Comparison of ENCODE assay signal across 9 cellular contexts in genomic region chr1:32341975-32342374, GRCh38. TPM values are rescaled to one million over a fixed set of nuclear protein-coding genes. Genes with fewer than 3 reads are reported as not detected.
DNase-seq lines count a peak whose midpoint lies in the region; ATAC-seq, FAIRE-seq and TF ChIP-seq lines count a peak whose summit lies in the region.
"Not testable (repeated sequence)": the region's sequence is repeated elsewhere in the genome, so short reads cannot be mapped to it uniquely, and the experiment has no call there.
"Had no signal": no experiment of that assay in that cellular context is flagged by ENCODE, and none has a peak within 500 bp of the region (broad histone marks: within the 10 kb centered on the region; RNA-seq: fewer than 3 reads in every experiment).

No MANE protein-coding gene starts in this region.

- H3F3A ChIP-seq in PC-3 (ENCODE audit: low read length, unreplicated experiment) = not testable (repeated sequence)

- not testable (repeated sequence) for H3K36me3 ChIP-seq in BLaER1; PC-3 (ENCODE audit: low read depth, low read length); GM12878 (ENCODE audit: control insufficient read depth in 2 of 2, insufficient read depth in 2 of 2, low read length in 1 of 2); ovary; upper lobe of right lung

- not testable (repeated sequence) for TF ChIP-seq RAD21 in GM12878 (IDR thresholded peaks at IDR 0.05; ENCODE audit: insufficient read depth, low read depth, low read length)

- H2AFZ ChIP-seq in PC-3 (ENCODE audit: low read length); GM12878 (ENCODE audit: control insufficient read depth, low read depth, low read length): not testable (repeated sequence)

- not testable (repeated sequence) for H3K9me3 ChIP-seq in BLaER1; PC-3 (ENCODE audit: low read length); GM12878 (replicated peaks; ENCODE audit: control insufficient read depth, insufficient read depth, low read length); ovary; upper lobe of right lung

- TF ChIP-seq CTCF in PC-3 (conservative IDR thresholded peaks at IDR 0.05; ENCODE audit: low read depth, low read length); GM12878 (IDR thresholded peaks at IDR 0.05 in 2 of 3, conservative IDR thresholded peaks at IDR 0.05 in 1 of 3; ENCODE audit: control insufficient read depth in 2 of 3, extremely low read depth in 1 of 3, insufficient read depth in 1 of 3, low read depth in 3 of 3, low read length in 3 of 3); ovary (IDR thresholded peaks at IDR 0.05); upper lobe of right lung (IDR thresholded peaks at IDR 0.05): not testable (repeated sequence)

- not testable (repeated sequence) for H3K4me3 ChIP-seq in BLaER1; PC-3 (ENCODE audit: low read length); GM12878; ovary; upper lobe of right lung

- not testable (repeated sequence) for FAIRE-seq in GM12878 (lab: Jason Lieb, UNC)

- peak; percentile 47 for DNase-seq in HPDE6-E6E7 (ENCODE audit: extremely low spot score)
- DNase-seq in PC-3 = peak; percentile 16
- DNase-seq in GM12878 (ENCODE audit: low read depth, low spot score); upper lobe of right lung: not testable (repeated sequence)
- peak in 1 of 5 donors; percentile 32 for DNase-seq in ovary

- not testable (repeated sequence) for H3K9me2 ChIP-seq in PC-3 (replicated peaks; ENCODE audit: low read length)

- ATAC-seq in PC-3, GM12878: not testable (repeated sequence)
- ATAC-seq in upper lobe of right lung = peak; percentile 3

- H4K20me1 ChIP-seq in BLaER1 = peaks cover 10% of the 10 kb centered on the region
- not testable (repeated sequence) for H4K20me1 ChIP-seq in PC-3 (ENCODE audit: low read length); GM12878 (ENCODE audit: control insufficient read depth, insufficient read depth)

- intact Hi-C loops in PC-3 (cut with micrococcal nuclease); GM12878 (cut with micrococcal nuclease; ENCODE audit: unreplicated experiment); ovary (cut with DNase I); upper lobe of right lung (cut with DNase I): not testable (repeated sequence)

- not testable (repeated sequence) for TF ChIP-seq POLR2A in GM12878 (IDR thresholded peaks at IDR 0.05; ENCODE audit: low read depth, low read length); ovary (IDR thresholded peaks at IDR 0.05)

- SMC1A ChIA-PET in GM12878 (lab: Charles Lee; ENCODE audit: uncharacterized antibody, unreplicated experiment) = interaction anchor here (1.0 to 1.2 kb wide), 2 partner anchors 9 to 22 kb away, joined by 3 read pairs; no protein-coding TSS in a partner anchor

- not testable (repeated sequence) for H3K9ac ChIP-seq in BLaER1; PC-3 (ENCODE audit: low read length); GM12878 (ENCODE audit: control insufficient read depth, insufficient read depth, low read length)

- CTCF ChIA-PET in PC-3 (lab: Charles Lee) = not testable (repeated sequence)
- CTCF ChIA-PET in GM12878 (lab: Yijun Ruan, JAX) = interaction anchor here (0.9 to 1.5 kb wide), 4 partner anchors 9 to 178 kb away, joined by 3 read pairs; no protein-coding TSS in a partner anchor

- H3K4me2 ChIP-seq in BLaER1 (peak overlapping the region; percentile 57), GM12878 (ENCODE audit: control insufficient read depth, insufficient read depth) (peak overlapping the region; percentile 21)
- H3K4me2 ChIP-seq in PC-3 (ENCODE audit: low read length) = not testable (repeated sequence)

- in situ Hi-C loops in GM12878 (cut with MboI) = not testable (repeated sequence)

- POLR2A ChIA-PET in PC-3 (lab: Charles Lee; ENCODE audit: unreplicated experiment) = not testable (repeated sequence)
- POLR2A ChIA-PET in GM12878 (lab: Charles Lee) = interaction anchor here (1.2 to 1.5 kb wide), 2 partner anchors 13 to 83 kb away, joined by 3 read pairs; no protein-coding TSS in a partner anchor

- not testable (repeated sequence) for H3K27ac ChIP-seq in BLaER1; PC-3 (ENCODE audit: low read length); GM12878 (ENCODE audit: control insufficient read depth, insufficient read depth); upper lobe of right lung
- H3K27ac ChIP-seq in cingulate gyrus (ENCODE audit: low read depth, low read length) = peak overlapping the region; percentile 77
- peak overlapping the region; percentile 62 for H3K27ac ChIP-seq in layer of hippocampus (ENCODE audit: low read depth, low read length)
- H3K27ac ChIP-seq in ovary = peak overlapping the region; percentile 38 to 40

- BruUV-seq in PC-3 (replicated peaks; lab: Mats Ljungman, UMichigan); GM12878 (replicated peaks; lab: Mats Ljungman, UMichigan): not testable (repeated sequence)

- not testable (repeated sequence) for H3K79me2 ChIP-seq in PC-3 (ENCODE audit: low read length); GM12878 (ENCODE audit: control insufficient read depth, insufficient read depth, low read length)

- H3K4me1 ChIP-seq in BLaER1 = peaks cover 69% of the 10 kb centered on the region
- peaks cover 29% of the 10 kb centered on the region for H3K4me1 ChIP-seq in PC-3 (ENCODE audit: insufficient read depth, low read length)
- H3K4me1 ChIP-seq in GM12878 (ENCODE audit: control insufficient read depth, insufficient read depth, low read length) = peaks cover 48% of the 10 kb centered on the region
- not testable (repeated sequence) for H3K4me1 ChIP-seq in ovary (ENCODE audit: insufficient read depth)
- peaks cover 29% of the 10 kb centered on the region for H3K4me1 ChIP-seq in upper lobe of right lung

- TF ChIP-seq EP300 in GM12878 (IDR thresholded peaks at IDR 0.05; ENCODE audit: borderline replicate concordance in 1 of 2, control insufficient read depth in 1 of 2, low read depth in 2 of 2, low read length in 2 of 2); ovary (IDR thresholded peaks at IDR 0.05): not testable (repeated sequence)

- RAD21 ChIA-PET in GM12878 (lab: Charles Lee; ENCODE audit: unreplicated experiment) = interaction anchor here (1.3 kb wide), 1 partner anchor 11 kb away, joined by 3 read pairs; no protein-coding TSS in a partner anchor

- 54% methylated on average over 5 of the region's 5 CpGs for WGBS in GM12878 (ENCODE audit: insufficient coverage, insufficient replicate concordance, low lambda C conversion rate, missing lambda C conversion rate)
- WGBS in ovary, 3 donors = 59 to 69% (median 66%) methylated on average over 5 of the region's 5 CpGs

- not testable (repeated sequence) for H3K27me3 ChIP-seq in BLaER1; PC-3 (ENCODE audit: low read length); GM12878 (replicated peaks in 1 of 2; ENCODE audit: control insufficient read depth in 2 of 2, insufficient read depth in 2 of 2, low read length in 1 of 2); layer of hippocampus (ENCODE audit: control insufficient read depth, insufficient read depth, low read length); ovary; upper lobe of right lung

RNA-seq across cellular contexts. Expression of gene MARCKSL1, which starts 5.9 kb away (rescaled TPM):
- 159 and 176 TPM in 2 replicates for total RNA-seq in PC-3 (2014; rRNA removed)
- 37.8 and 40.5 TPM in 2 replicates for total RNA-seq in GM12878 (2013; cell fraction: nucleolus; rRNA removed)
- total RNA-seq in GM12878 (2014; rRNA removed) = 106 TPM in 2 replicates
- 71.4 and 80.8 TPM in 2 replicates for total RNA-seq in GM12878 (2014; rRNA removed; fragmentation: Illumina TruSeq; extraction: Trizol)
- total RNA-seq in GM12878 (2021) = 180 and 191 TPM in 2 replicates
- 85.9 TPM for polyA plus RNA-seq in GM12878 (2011; ENCODE audit: low read depth)
- polyA plus RNA-seq in GM12878 (2011; rRNA removed) = 106 and 147 TPM in 2 replicates
- 195 and 246 TPM in 2 replicates for polyA plus RNA-seq in GM12878 (2011; cell fraction: cytosol; rRNA removed)
- 53.2 and 58.0 TPM in 2 replicates for polyA plus RNA-seq in GM12878 (2011; cell fraction: nucleus; rRNA removed)
- polyA plus RNA-seq in GM12878 (2012) = 125 and 138 TPM in 2 replicates
- polyA plus RNA-seq in GM12878 (2014; fragmentation: Illumina TruSeq; extraction: Trizol) = 189 and 225 TPM in 2 replicates
- 10 to 100 TPM; 14.5 to 32.6 TPM for polyA plus RNA-seq in GM12878 (2014; fragmentation: Nextera tagmentation; extraction: Ambion mirVana)
- polyA plus RNA-seq in GM12878 (2014; rRNA removed) = 200 and 211 TPM in 2 replicates
- polyA plus RNA-seq in GM12878 (2016; fragmentation: Nextera tagmentation; extraction: Ambion mirVana) = 100 to 1,000 TPM; 169 to 194 TPM
- polyA minus RNA-seq in GM12878 (2011; rRNA and poly(A)+ RNA removed) = 88.5 and 105 TPM in 2 replicates
- 30.7 and 31.0 TPM in 2 replicates for polyA minus RNA-seq in GM12878 (2011; cell fraction: cytosol; rRNA and poly(A)+ RNA removed)
- polyA minus RNA-seq in GM12878 (2011; cell fraction: nucleus; rRNA and poly(A)+ RNA removed) = 29.0 and 35.5 TPM in 2 replicates
- 100 to 1,000 TPM; 105 to 667 (median 335) TPM for total RNA-seq in ovary
- polyA plus RNA-seq in ovary = 100 to 1,000 TPM; 226 to 268 TPM
- 44.5 TPM for total RNA-seq in upper lobe of right lung

RNA-seq across cellular contexts. Expression of gene FAM229A, which starts 20.3 kb away (rescaled TPM):
- total RNA-seq in PC-3 (2014; rRNA removed) (3.0 and 3.7 TPM in 2 replicates), GM12878 (2014; rRNA removed) (1.4 and 2.1 TPM in 2 replicates), GM12878 (2014; rRNA removed; fragmentation: Illumina TruSeq; extraction: Trizol) (1.2 and 1.3 TPM in 2 replicates), GM12878 (2021) (3.1 and 5.1 TPM in 2 replicates), ovary (10 to 100 TPM in 6 of 7 donors, 1 to 10 TPM in 1; 9.1 to 27.0 (median 15.5) TPM), upper lobe of right lung (9.3 TPM)
- 18.1 and 20.0 TPM in 2 replicates for total RNA-seq in GM12878 (2013; cell fraction: nucleolus; rRNA removed)
- polyA plus RNA-seq in GM12878 (2011; ENCODE audit: low read depth) = 2.6 TPM
- polyA plus RNA-seq in GM12878 (2011; rRNA removed) (4.0 and 5.3 TPM in 2 replicates), GM12878 (2014; fragmentation: Illumina TruSeq; extraction: Trizol) (2.6 and 2.9 TPM in 2 replicates), GM12878 (2014; fragmentation: Nextera tagmentation; extraction: Ambion mirVana) (under 1 TPM in 1 of 2 experiments, not detected in 1; 0.02 TPM), GM12878 (2014; rRNA removed) (4.5 and 5.3 TPM in 2 replicates), GM12878 (2016; fragmentation: Nextera tagmentation; extraction: Ambion mirVana) (1 to 10 TPM in 1 of 2 experiments, under 1 TPM in 1; 0.25 to 1.2 TPM), ovary (10 to 100 TPM in 1 of 2 donors, 1 to 10 TPM in 1; 3.0 to 13.2 TPM)
- polyA plus RNA-seq in GM12878 (2011; cell fraction: cytosol; rRNA removed) = 3.2 and 4.8 TPM in 2 replicates
- 34.5 and 36.3 TPM in 2 replicates for polyA plus RNA-seq in GM12878 (2011; cell fraction: nucleus; rRNA removed)
- 5.5 and 10.1 TPM in 2 replicates for polyA plus RNA-seq in GM12878 (2012)
- polyA minus RNA-seq in GM12878 (2011; rRNA and poly(A)+ RNA removed) = 2.3 and 3.1 TPM in 2 replicates
- polyA minus RNA-seq in GM12878 (2011; cell fraction: cytosol; rRNA and poly(A)+ RNA removed) = 0.67 and 1.7 TPM in 2 replicates
- 3.0 and 8.3 TPM in 2 replicates for polyA minus RNA-seq in GM12878 (2011; cell fraction: nucleus; rRNA and poly(A)+ RNA removed)

RNA-seq across cellular contexts. Expression of gene TSSK3, which starts 20.4 kb away (rescaled TPM):
- total RNA-seq in PC-3 (2014; rRNA removed) (not detected in 2 replicates), GM12878 (2014; rRNA removed) (0.56 and 0.98 TPM in 2 replicates), GM12878 (2014; rRNA removed; fragmentation: Illumina TruSeq; extraction: Trizol) (0.63 and 1.6 TPM in 2 replicates), GM12878 (2021) (0.82 and 1.2 TPM in 2 replicates), ovary (10 to 100 TPM in 1 of 7 donors, 1 to 10 TPM in 6; 2.5 to 12.4 (median 4.0) TPM), upper lobe of right lung (2.5 TPM)
- 9.4 and 11.8 TPM in 2 replicates for total RNA-seq in GM12878 (2013; cell fraction: nucleolus; rRNA removed)
- polyA plus RNA-seq in GM12878 (2011; ENCODE audit: low read depth) = 1.00 TPM
- polyA plus RNA-seq in GM12878 (2011; rRNA removed) (0.67 and 1.2 TPM in 2 replicates), GM12878 (2014; fragmentation: Illumina TruSeq; extraction: Trizol) (0.48 and 0.92 TPM in 2 replicates), GM12878 (2014; fragmentation: Nextera tagmentation; extraction: Ambion mirVana) (under 1 TPM; 0.42 to 0.77 TPM), GM12878 (2014; rRNA removed) (0.51 and 1.2 TPM in 2 replicates), GM12878 (2016; fragmentation: Nextera tagmentation; extraction: Ambion mirVana) (under 1 TPM; 0.58 to 0.82 TPM), ovary (1 to 10 TPM in 1 of 2 donors, under 1 TPM in 1; 0.78 to 4.2 TPM)
- 0.62 and 0.78 TPM in 2 replicates for polyA plus RNA-seq in GM12878 (2011; cell fraction: cytosol; rRNA removed)
- 1.2 and 2.2 TPM in 2 replicates for polyA plus RNA-seq in GM12878 (2011; cell fraction: nucleus; rRNA removed)
- 1.3 and 3.3 TPM in 2 replicates for polyA plus RNA-seq in GM12878 (2012)
- polyA minus RNA-seq in GM12878 (2011; rRNA and poly(A)+ RNA removed) = 0.46 and 0.51 TPM in 2 replicates
- not detected in 2 replicates for polyA minus RNA-seq in GM12878 (2011; cell fraction: cytosol; rRNA and poly(A)+ RNA removed)
- polyA minus RNA-seq in GM12878 (2011; cell fraction: nucleus; rRNA and poly(A)+ RNA removed) = 0.73 and 1.2 TPM in 2 replicates
- total RNA-seq: HT1080 had no signal

RNA-seq across cellular contexts. Expression of gene HDAC1, which starts 50.1 kb away (rescaled TPM):
- total RNA-seq in PC-3 (2014; rRNA removed) (182 and 184 TPM in 2 replicates), GM12878 (2014; rRNA removed) (154 and 164 TPM in 2 replicates), GM12878 (2014; rRNA removed; fragmentation: Illumina TruSeq; extraction: Trizol) (145 and 147 TPM in 2 replicates), GM12878 (2021) (153 and 154 TPM in 2 replicates), ovary (100 to 1,000 TPM in 1 of 7 donors, 10 to 100 TPM in 6; 52.9 to 107 (median 89.2) TPM), upper lobe of right lung (71.2 TPM)
- total RNA-seq in GM12878 (2013; cell fraction: nucleolus; rRNA removed) = 223 and 249 TPM in 2 replicates
- 251 TPM for polyA plus RNA-seq in GM12878 (2011; ENCODE audit: low read depth)
- polyA plus RNA-seq in GM12878 (2011; rRNA removed) (285 and 331 TPM in 2 replicates), GM12878 (2014; fragmentation: Illumina TruSeq; extraction: Trizol) (189 and 199 TPM in 2 replicates), GM12878 (2014; fragmentation: Nextera tagmentation; extraction: Ambion mirVana) (100 to 1,000 TPM; 150 to 151 TPM), GM12878 (2014; rRNA removed) (170 and 182 TPM in 2 replicates), GM12878 (2016; fragmentation: Nextera tagmentation; extraction: Ambion mirVana) (100 to 1,000 TPM; 196 to 206 TPM), ovary (100 to 1,000 TPM in 1 of 2 donors, 10 to 100 TPM in 1; 66.7 to 101 TPM)
- polyA plus RNA-seq in GM12878 (2011; cell fraction: cytosol; rRNA removed) = 262 and 280 TPM in 2 replicates
- polyA plus RNA-seq in GM12878 (2011; cell fraction: nucleus; rRNA removed) = 560 and 603 TPM in 2 replicates
- polyA plus RNA-seq in GM12878 (2012) = 155 and 221 TPM in 2 replicates
- polyA minus RNA-seq in GM12878 (2011; rRNA and poly(A)+ RNA removed) = 318 and 386 TPM in 2 replicates
- 63.9 and 75.7 TPM in 2 replicates for polyA minus RNA-seq in GM12878 (2011; cell fraction: cytosol; rRNA and poly(A)+ RNA removed)
- 138 and 194 TPM in 2 replicates for polyA minus RNA-seq in GM12878 (2011; cell fraction: nucleus; rRNA and poly(A)+ RNA removed)

RNA-seq across cellular contexts. Expression of gene BSDC1, which starts 52.3 kb away (rescaled TPM):
- total RNA-seq in PC-3 (2014; rRNA removed) = 59.8 and 68.5 TPM in 2 replicates
- 114 and 128 TPM in 2 replicates for total RNA-seq in GM12878 (2013; cell fraction: nucleolus; rRNA removed)
- 23.3 and 25.1 TPM in 2 replicates for total RNA-seq in GM12878 (2014; rRNA removed)
- 22.3 and 22.7 TPM in 2 replicates for total RNA-seq in GM12878 (2014; rRNA removed; fragmentation: Illumina TruSeq; extraction: Trizol)
- total RNA-seq in GM12878 (2021) = 23.9 and 25.2 TPM in 2 replicates
- polyA plus RNA-seq in GM12878 (2011; ENCODE audit: low read depth) = 13.3 TPM
- 32.8 and 39.7 TPM in 2 replicates for polyA plus RNA-seq in GM12878 (2011; rRNA removed)
- polyA plus RNA-seq in GM12878 (2011; cell fraction: cytosol; rRNA removed) = 34.8 and 37.6 TPM in 2 replicates
- polyA plus RNA-seq in GM12878 (2011; cell fraction: nucleus; rRNA removed) = 76.6 and 77.5 TPM in 2 replicates
- 22.3 and 31.1 TPM in 2 replicates for polyA plus RNA-seq in GM12878 (2012)
- 22.5 and 27.4 TPM in 2 replicates for polyA plus RNA-seq in GM12878 (2014; fragmentation: Illumina TruSeq; extraction: Trizol)
- 1 to 10 TPM; 3.0 to 4.9 TPM for polyA plus RNA-seq in GM12878 (2014; fragmentation: Nextera tagmentation; extraction: Ambion mirVana)
- polyA plus RNA-seq in GM12878 (2014; rRNA removed) = 25.4 and 28.5 TPM in 2 replicates
- 10 to 100 TPM; 18.2 to 20.2 TPM for polyA plus RNA-seq in GM12878 (2016; fragmentation: Nextera tagmentation; extraction: Ambion mirVana)
- polyA minus RNA-seq in GM12878 (2011; rRNA and poly(A)+ RNA removed) = 18.5 and 31.0 TPM in 2 replicates
- polyA minus RNA-seq in GM12878 (2011; cell fraction: cytosol; rRNA and poly(A)+ RNA removed) = 9.3 and 12.7 TPM in 2 replicates
- 21.2 and 34.4 TPM in 2 replicates for polyA minus RNA-seq in GM12878 (2011; cell fraction: nucleus; rRNA and poly(A)+ RNA removed)
- 100 to 1,000 TPM in 1 of 7 donors, 10 to 100 TPM in 6; 54.9 to 107 (median 73.0) TPM for total RNA-seq in ovary
- 10 to 100 TPM; 60.5 to 60.7 TPM for polyA plus RNA-seq in ovary
- total RNA-seq in upper lobe of right lung = 67.6 TPM
